Comparison of ENCODE assay signal across 1 cellular context in the genomic region with DNA sequence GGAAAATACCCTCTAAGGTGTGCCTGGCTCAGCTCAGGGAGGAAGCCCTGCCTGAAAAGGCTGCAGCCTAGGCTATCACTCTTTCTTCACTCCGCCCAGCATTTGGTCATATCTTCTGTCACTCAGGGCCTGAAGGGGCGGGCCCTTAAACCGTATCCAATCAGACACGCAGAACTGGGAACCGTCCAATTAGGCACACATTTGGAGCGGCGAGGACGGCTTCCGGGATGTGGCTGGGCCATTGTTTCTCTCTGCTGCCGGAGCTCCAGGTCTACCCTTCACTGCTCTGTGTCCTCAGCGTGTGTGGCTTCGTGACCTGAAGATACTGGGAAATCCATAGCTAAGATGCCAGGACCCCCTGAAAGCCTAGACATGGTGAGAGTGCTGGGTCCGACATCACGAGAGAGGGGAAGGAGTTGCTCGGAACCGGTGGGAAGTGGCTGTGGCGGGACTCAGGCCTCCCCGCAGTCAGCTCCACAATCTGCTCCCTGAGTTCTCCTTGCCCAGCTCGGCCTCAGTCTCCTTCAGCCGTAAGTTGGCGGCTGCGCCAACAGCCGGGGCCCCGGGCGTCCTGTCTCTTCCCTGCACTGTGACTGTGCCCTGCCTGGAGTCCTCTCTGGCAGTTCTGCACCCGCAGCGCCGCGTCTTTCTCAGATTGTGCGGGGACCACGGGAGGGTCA.
A peak's percentile ranks its signal among the peaks of the same experiment; 100 is the strongest.
TF ChIP-seq lines count a peak whose summit lies in the region.

Gene ZNF493 (plus strand): TSS at position 241 of the 680 bp plus-strand sequence. CDS start 105 bp downstream, at position 346.

TF ChIP-seq in HepG2, 621 proteins besides CTCF, POLR2A, EP300 and RAD21 (continued from another document and continues in another):
- TF ChIP-seq, protein P1, sequence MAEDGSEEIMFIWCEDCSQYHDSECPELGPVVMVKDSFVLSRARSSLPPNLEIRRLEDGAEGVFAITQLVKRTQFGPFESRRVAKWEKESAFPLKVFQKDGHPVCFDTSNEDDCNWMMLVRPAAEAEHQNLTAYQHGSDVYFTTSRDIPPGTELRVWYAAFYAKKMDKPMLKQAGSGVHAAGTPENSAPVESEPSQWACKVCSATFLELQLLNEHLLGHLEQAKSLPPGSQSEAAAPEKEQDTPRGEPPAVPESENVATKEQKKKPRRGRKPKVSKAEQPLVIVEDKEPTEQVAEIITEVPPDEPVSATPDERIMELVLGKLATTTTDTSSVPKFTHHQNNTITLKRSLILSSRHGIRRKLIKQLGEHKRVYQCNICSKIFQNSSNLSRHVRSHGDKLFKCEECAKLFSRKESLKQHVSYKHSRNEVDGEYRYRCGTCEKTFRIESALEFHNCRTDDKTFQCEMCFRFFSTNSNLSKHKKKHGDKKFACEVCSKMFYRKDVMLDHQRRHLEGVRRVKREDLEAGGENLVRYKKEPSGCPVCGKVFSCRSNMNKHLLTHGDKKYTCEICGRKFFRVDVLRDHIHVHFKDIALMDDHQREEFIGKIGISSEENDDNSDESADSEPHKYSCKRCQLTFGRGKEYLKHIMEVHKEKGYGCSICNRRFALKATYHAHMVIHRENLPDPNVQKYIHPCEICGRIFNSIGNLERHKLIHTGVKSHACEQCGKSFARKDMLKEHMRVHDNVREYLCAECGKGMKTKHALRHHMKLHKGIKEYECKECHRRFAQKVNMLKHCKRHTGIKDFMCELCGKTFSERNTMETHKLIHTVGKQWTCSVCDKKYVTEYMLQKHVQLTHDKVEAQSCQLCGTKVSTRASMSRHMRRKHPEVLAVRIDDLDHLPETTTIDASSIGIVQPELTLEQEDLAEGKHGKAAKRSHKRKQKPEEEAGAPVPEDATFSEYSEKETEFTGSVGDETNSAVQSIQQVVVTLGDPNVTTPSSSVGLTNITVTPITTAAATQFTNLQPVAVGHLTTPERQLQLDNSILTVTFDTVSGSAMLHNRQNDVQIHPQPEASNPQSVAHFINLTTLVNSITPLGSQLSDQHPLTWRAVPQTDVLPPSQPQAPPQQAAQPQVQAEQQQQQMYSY (CRISPR knock-in tag; IDR thresholded peaks at IDR 0.05), result no peak
- TF ChIP-seq HNRNPL (IDR thresholded peaks at IDR 0.05; ENCODE audit: low read depth, low read length) (no peak), ZNF557 (CRISPR knock-in tag; IDR thresholded peaks at IDR 0.05) (0 out of 2 replicates have a peak, but pooled peaks have one; percentile 38), TGIF2 (CRISPR knock-in tag; IDR thresholded peaks at IDR 0.05) (no peak), SALL1 (CRISPR knock-in tag; IDR thresholded peaks at IDR 0.05) (peak; percentile 53; the same call in 1 of the 2 replicates), ZHX2 (IDR thresholded peaks at IDR 0.05; ENCODE audit: low read depth) (0 out of 2 replicates have a peak, but pooled peaks have one; percentile 17), ZHX2 (CRISPR knock-in tag; IDR thresholded peaks at IDR 0.05; ENCODE audit: borderline replicate concordance) (no peak), HOXA3 (CRISPR knock-in tag; IDR thresholded peaks at IDR 0.05) (peak; percentile 32; the same call in 1 of the 2 replicates), NR1H2 (CRISPR knock-in tag; IDR thresholded peaks at IDR 0.05; ENCODE audit: borderline replicate concordance, low read depth) (no peak), GPBP1L1 (CRISPR knock-in tag; IDR thresholded peaks at IDR 0.05) (no peak), ZNF607 (CRISPR knock-in tag; IDR thresholded peaks at IDR 0.05; ENCODE audit: borderline replicate concordance) (no peak), DPF2 (CRISPR knock-in tag; IDR thresholded peaks at IDR 0.05; ENCODE audit: borderline replicate concordance, low read depth) (no peak), IRF1 (CRISPR knock-in tag; IDR thresholded peaks at IDR 0.05; ENCODE audit: low read depth) (no peak), BRCA1 (CRISPR knock-in tag; IDR thresholded peaks at IDR 0.05) (no peak), GPN1 (CRISPR knock-in tag; IDR thresholded peaks at IDR 0.05; ENCODE audit: borderline replicate concordance) (no peak), CENPBD1 (CRISPR knock-in tag; IDR thresholded peaks at IDR 0.05; ENCODE audit: borderline replicate concordance, low read depth) (no peak), SMC3 (IDR thresholded peaks at IDR 0.05; ENCODE audit: low read length) (no peak)
- TF ChIP-seq, protein P2, sequence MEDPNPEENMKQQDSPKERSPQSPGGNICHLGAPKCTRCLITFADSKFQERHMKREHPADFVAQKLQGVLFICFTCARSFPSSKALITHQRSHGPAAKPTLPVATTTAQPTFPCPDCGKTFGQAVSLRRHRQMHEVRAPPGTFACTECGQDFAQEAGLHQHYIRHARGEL (CRISPR knock-in tag; IDR thresholded peaks at IDR 0.05), result no peak
- TF ChIP-seq, protein P3, sequence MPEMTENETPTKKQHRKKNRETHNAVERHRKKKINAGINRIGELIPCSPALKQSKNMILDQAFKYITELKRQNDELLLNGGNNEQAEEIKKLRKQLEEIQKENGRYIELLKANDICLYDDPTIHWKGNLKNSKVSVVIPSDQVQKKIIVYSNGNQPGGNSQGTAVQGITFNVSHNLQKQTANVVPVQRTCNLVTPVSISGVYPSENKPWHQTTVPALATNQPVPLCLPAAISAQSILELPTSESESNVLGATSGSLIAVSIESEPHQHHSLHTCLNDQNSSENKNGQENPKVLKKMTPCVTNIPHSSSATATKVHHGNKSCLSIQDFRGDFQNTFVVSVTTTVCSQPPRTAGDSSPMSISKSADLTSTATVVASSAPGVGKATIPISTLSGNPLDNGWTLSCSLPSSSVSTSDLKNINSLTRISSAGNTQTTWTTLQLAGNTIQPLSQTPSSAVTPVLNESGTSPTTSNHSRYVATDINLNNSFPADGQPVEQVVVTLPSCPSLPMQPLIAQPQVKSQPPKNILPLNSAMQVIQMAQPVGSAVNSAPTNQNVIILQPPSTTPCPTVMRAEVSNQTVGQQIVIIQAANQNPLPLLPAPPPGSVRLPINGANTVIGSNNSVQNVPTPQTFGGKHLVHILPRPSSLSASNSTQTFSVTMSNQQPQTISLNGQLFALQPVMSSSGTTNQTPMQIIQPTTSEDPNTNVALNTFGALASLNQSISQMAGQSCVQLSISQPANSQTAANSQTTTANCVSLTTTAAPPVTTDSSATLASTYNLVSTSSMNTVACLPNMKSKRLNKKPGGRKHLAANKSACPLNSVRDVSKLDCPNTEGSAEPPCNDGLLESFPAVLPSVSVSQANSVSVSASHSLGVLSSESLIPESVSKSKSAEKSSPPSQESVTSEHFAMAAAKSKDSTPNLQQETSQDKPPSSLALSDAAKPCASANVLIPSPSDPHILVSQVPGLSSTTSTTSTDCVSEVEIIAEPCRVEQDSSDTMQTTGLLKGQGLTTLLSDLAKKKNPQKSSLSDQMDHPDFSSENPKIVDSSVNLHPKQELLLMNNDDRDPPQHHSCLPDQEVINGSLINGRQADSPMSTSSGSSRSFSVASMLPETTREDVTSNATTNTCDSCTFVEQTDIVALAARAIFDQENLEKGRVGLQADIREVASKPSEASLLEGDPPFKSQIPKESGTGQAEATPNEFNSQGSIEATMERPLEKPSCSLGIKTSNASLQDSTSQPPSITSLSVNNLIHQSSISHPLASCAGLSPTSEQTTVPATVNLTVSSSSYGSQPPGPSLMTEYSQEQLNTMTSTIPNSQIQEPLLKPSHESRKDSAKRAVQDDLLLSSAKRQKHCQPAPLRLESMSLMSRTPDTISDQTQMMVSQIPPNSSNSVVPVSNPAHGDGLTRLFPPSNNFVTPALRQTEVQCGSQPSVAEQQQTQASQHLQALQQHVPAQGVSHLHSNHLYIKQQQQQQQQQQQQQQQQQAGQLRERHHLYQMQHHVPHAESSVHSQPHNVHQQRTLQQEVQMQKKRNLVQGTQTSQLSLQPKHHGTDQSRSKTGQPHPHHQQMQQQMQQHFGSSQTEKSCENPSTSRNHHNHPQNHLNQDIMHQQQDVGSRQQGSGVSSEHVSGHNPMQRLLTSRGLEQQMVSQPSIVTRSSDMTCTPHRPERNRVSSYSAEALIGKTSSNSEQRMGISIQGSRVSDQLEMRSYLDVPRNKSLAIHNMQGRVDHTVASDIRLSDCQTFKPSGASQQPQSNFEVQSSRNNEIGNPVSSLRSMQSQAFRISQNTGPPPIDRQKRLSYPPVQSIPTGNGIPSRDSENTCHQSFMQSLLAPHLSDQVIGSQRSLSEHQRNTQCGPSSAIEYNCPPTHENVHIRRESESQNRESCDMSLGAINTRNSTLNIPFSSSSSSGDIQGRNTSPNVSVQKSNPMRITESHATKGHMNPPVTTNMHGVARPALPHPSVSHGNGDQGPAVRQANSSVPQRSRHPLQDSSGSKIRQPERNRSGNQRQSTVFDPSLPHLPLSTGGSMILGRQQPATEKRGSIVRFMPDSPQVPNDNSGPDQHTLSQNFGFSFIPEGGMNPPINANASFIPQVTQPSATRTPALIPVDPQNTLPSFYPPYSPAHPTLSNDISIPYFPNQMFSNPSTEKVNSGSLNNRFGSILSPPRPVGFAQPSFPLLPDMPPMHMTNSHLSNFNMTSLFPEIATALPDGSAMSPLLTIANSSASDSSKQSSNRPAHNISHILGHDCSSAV (CRISPR knock-in tag; IDR thresholded peaks at IDR 0.05; ENCODE audit: borderline replicate concordance), result no peak
- TF ChIP-seq, protein P4, sequence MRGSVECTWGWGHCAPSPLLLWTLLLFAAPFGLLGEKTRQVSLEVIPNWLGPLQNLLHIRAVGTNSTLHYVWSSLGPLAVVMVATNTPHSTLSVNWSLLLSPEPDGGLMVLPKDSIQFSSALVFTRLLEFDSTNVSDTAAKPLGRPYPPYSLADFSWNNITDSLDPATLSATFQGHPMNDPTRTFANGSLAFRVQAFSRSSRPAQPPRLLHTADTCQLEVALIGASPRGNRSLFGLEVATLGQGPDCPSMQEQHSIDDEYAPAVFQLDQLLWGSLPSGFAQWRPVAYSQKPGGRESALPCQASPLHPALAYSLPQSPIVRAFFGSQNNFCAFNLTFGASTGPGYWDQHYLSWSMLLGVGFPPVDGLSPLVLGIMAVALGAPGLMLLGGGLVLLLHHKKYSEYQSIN (CRISPR knock-in tag; IDR thresholded peaks at IDR 0.05; ENCODE audit: borderline replicate concordance), result no peak
